Comparison of ENCODE assay signal across 20 cellular contexts in genomic region chr11:122322369-122322768, GRCh38.
A peak's percentile ranks its signal among the peaks of the same experiment; 100 is the strongest.
DNase-seq lines count a peak whose midpoint lies in the region; ATAC-seq and TF ChIP-seq lines count a peak whose summit lies in the region.
"Had no signal": no experiment of that assay in that cellular context is flagged by ENCODE, and none has a peak within 500 bp of the region (broad histone marks: within the 10 kb centered on the region; RNA-seq: fewer than 3 reads in every experiment).

No MANE protein-coding gene starts in this region.

- no peaks in the 10 kb centered on the region for H3K9me2 ChIP-seq in GM23338 (ENCODE audit: insufficient read depth)

- no peak overlapping the region for H3K4me3 Mint-ChIP-seq in GM23338
- H3K4me3 Mint-ChIP-seq: activated CD8-positive, alpha-beta T cell treated with anti-CD3 and anti-CD28 coated beads for 36 hours; activated naive CD8-positive, alpha-beta T cell had no signal

- DNase-seq in AG20443 (ENCODE audit: low spot score): peak; percentile 83
- DNase-seq in NOMO-1 treated with DMSO at 0.1 percent for 48 hours (lab: John Stamatoyannopoulos, UW; ENCODE audit: unreplicated experiment): peak; percentile 24
- DNase-seq in fibroblast of peridontal ligament (ENCODE audit: extremely low read depth): peak; percentile 60
- no peak for DNase-seq in sciatic nerve (ENCODE audit: low spot score)
- no peak for DNase-seq in GM23338 (ENCODE audit: low spot score)
- DNase-seq in NCI-H1930 (lab: John Stamatoyannopoulos, UW): no peak
- no peak for DNase-seq in hypothalamus (lab: John Stamatoyannopoulos, UW)
- DNase-seq in epidermal melanocyte (ENCODE audit: insufficient read length, low spot score): no peak
- DNase-seq: activated CD8-positive, alpha-beta T cell treated with anti-CD3 and anti-CD28 coated beads for 36 hours; activated T-cell treated with anti-CD3 and anti-CD28 coated beads, Interleukin-2, amount 50 U/mL, for 48 hours; caudate nucleus; MV-4-11; NCI-H2029; NCI-H446 treated with DMSO at 0.1 percent for 48 hours; stimulated activated CD4-positive, alpha-beta T cell treated with anti-CD3 and anti-CD28 coated beads, Interleukin-1b, Interleukin-23, amount 100 ng/mL, for 48 hours; stomach had no signal

- H3K9me3 Mint-ChIP-seq in GM23338: no peaks in the 10 kb centered on the region
- H3K9me3 Mint-ChIP-seq: activated CD8-positive, alpha-beta T cell treated with anti-CD3 and anti-CD28 coated beads for 36 hours had no signal

- no peak overlapping the region for H3K4me2 ChIP-seq in GM23338

- ATAC-seq in sciatic nerve: peak; percentile 87
- ATAC-seq in GM23338: no peak
- ATAC-seq: activated CD8-positive, alpha-beta T cell treated with anti-CD3 and anti-CD28 coated beads for 36 hours; left lobe of liver had no signal

- no peak overlapping the region for H2AFZ ChIP-seq in GM23338

- no peak overlapping the region for H3K4me3 ChIP-seq in GM23338
- H3K4me3 ChIP-seq: stomach had no signal

- no peaks in the 10 kb centered on the region for H3K36me3 Mint-ChIP-seq in GM23338 (ENCODE audit: low read depth)
- H3K36me3 Mint-ChIP-seq: activated naive CD8-positive, alpha-beta T cell had no signal

- H3K4me1 ChIP-seq in GM23338 (ENCODE audit: insufficient read depth): peaks cover 28% of the 10 kb centered on the region

- H3K4me1 Mint-ChIP-seq in GM23338: peaks cover 31% of the 10 kb centered on the region

- intact Hi-C loops in sciatic nerve (cut with DNase I): no loop called here

- no peaks in the 10 kb centered on the region for H3F3A ChIP-seq in GM23338 (replicated peaks; ENCODE audit: low read depth)

- H3K27me3 ChIP-seq in GM23338 (ENCODE audit: insufficient read depth): no peaks in the 10 kb centered on the region
- H3K27me3 ChIP-seq: esophagus muscularis mucosa, stomach had no signal

- H4K20me1 ChIP-seq in GM23338 (replicated peaks; ENCODE audit: insufficient read depth): no peaks in the 10 kb centered on the region

- no peak overlapping the region for H3K27ac ChIP-seq in GM23338 (ENCODE audit: low read depth)
- H3K27ac ChIP-seq: stomach, VCaP had no signal

- no peak overlapping the region for H3K27ac Mint-ChIP-seq in GM23338
- H3K27ac Mint-ChIP-seq: activated CD8-positive, alpha-beta T cell treated with anti-CD3 and anti-CD28 coated beads for 36 hours; activated naive CD8-positive, alpha-beta T cell had no signal

- H3K27me3 Mint-ChIP-seq in GM23338 (ENCODE audit: insufficient read depth, low read depth, poor library complexity): no peaks in the 10 kb centered on the region
- H3K27me3 Mint-ChIP-seq: activated CD8-positive, alpha-beta T cell treated with anti-CD3 and anti-CD28 coated beads for 36 hours had no signal

- no peak for TF ChIP-seq CTCF in GM23338 (conservative IDR thresholded peaks at IDR 0.05; ENCODE audit: low read depth in 2 of 2)

- no peaks in the 10 kb centered on the region for H3K36me3 ChIP-seq in GM23338 (ENCODE audit: insufficient read depth)
- H3K36me3 ChIP-seq: esophagus muscularis mucosa, stomach had no signal

- no peaks in the 10 kb centered on the region for H3K79me2 ChIP-seq in GM23338 (replicated peaks; ENCODE audit: insufficient read depth)

TF ChIP-seq in GM23338, 12 proteins besides CTCF, POLR2A, EP300 and RAD21:
- no peak for TF ChIP-seq ZNF114 (CRISPR knock-in tag; IDR thresholded peaks at IDR 0.05)
- TF ChIP-seq ZNF331 (CRISPR knock-in tag; IDR thresholded peaks at IDR 0.05; ENCODE audit: low read depth): no peak
- TF ChIP-seq STAT1 (IDR thresholded peaks at IDR 0.05; ENCODE audit: unreplicated experiment): no peak
- TF ChIP-seq CREB1 (CRISPR knock-in tag; IDR thresholded peaks at IDR 0.05; ENCODE audit: low read depth): no peak
- TF ChIP-seq ETS1 (IDR thresholded peaks at IDR 0.05): no peak

Comparison
In these comparisons a context has a peak if more than half of its experiments do, and no peak if none do; other contexts are left out.
1. DNase-seq: peak in AG20443 (single experiment), NOMO-1 treated with DMSO at 0.1 percent for 48 hours (single experiment) and fibroblast of peridontal ligament (single experiment); none in sciatic nerve (single experiment), GM23338 (single experiment), NCI-H1930 (0 of 2), hypothalamus (0 of 51) and epidermal melanocyte (single experiment).